Comparison of ENCODE assay signal across 8 cellular contexts in genomic region chr1:151790071-151790939, GRCh38. TPM values are rescaled to one million over a fixed set of nuclear protein-coding genes. Genes with fewer than 3 reads are reported as not detected.
A peak's percentile ranks its signal among the peaks of the same experiment; 100 is the strongest.
DNase-seq lines count a peak whose midpoint lies in the region; ATAC-seq and TF ChIP-seq lines count a peak whose summit lies in the region.

Gene TDRKH, minus strand, starts transcription at chr1:151790500. Its CDS starts 7,478 bp downstream, at chr1:151783022.

- peak within 1 kb of the TSS; percentile 99 for H3K4me3 Mint-ChIP-seq in activated T-helper 2 cell treated with anti-CD3 and anti-CD28 coated beads, Interferon-gamma antibody, Interleukin-2, Interleukin-4, amounts not matched to agents 10 μg/mL and 5 μg/mL and 100 μg/mL, durations not matched to agents 14 hours and 24 hours and 36 hours (ENCODE audit: low read depth)
- H3K4me3 Mint-ChIP-seq in natural killer cell treated with Interleukin-12 subunit alpha and Interleukin-12 subunit beta and Interleukin-15 and Interleukin-18, amount 100 ng/mL, for 72 hours: peak within 1 kb of the TSS; percentile 91

- DNase-seq in EL: peak; percentile 100
- DNase-seq in GOT3 (lab: John Stamatoyannopoulos, UW): peak; percentile 95
- peak; percentile 100 for DNase-seq in RWPE1 (ENCODE audit: low spot score)
- peak; percentile 99 for DNase-seq in activated T-helper 2 cell treated with anti-CD3 and anti-CD28 coated beads, Interferon-gamma antibody, Interleukin-2, Interleukin-4, amounts not matched to agents 10 μg/mL and 5 μg/mL and 100 μg/mL, durations not matched to agents 14 hours and 24 hours and 36 hours (ENCODE audit: low spot score)
- peak; percentile 99 for DNase-seq in fibroblast of pulmonary artery (ENCODE audit: low read depth)
- DNase-seq in natural killer cell treated with Interleukin-12 subunit alpha and Interleukin-12 subunit beta and Interleukin-15 and Interleukin-18, amount 100 ng/mL, for 72 hours (ENCODE audit: low spot score): peak; percentile 99
- peak; percentile 98 for DNase-seq in stimulated activated naive CD8-positive, alpha-beta T cell treated with anti-CD3 and anti-CD28 coated beads, Interleukin-15, Interleukin-2, amounts not matched to agents 100 U/mL and 50 U/mL, for 24 hours

- H3K4me1 Mint-ChIP-seq in activated T-helper 2 cell treated with anti-CD3 and anti-CD28 coated beads, Interferon-gamma antibody, Interleukin-2, Interleukin-4, amounts not matched to agents 10 μg/mL and 5 μg/mL and 100 μg/mL, durations not matched to agents 14 hours and 24 hours and 36 hours (ENCODE audit: low read depth): peaks cover 24% of the 10 kb centered on the region
- peaks cover 17 to 20% of the 10 kb centered on the region in 2 donors for H3K4me1 Mint-ChIP-seq in natural killer cell treated with Interleukin-12 subunit alpha and Interleukin-12 subunit beta and Interleukin-15 and Interleukin-18, amount 100 ng/mL, for 72 hours (ENCODE audit: low read depth in 2 of 2)

- peak; percentile 98 to 99 for ATAC-seq in natural killer cell treated with Interleukin-12 subunit alpha and Interleukin-12 subunit beta and Interleukin-15 and Interleukin-18, amount 100 ng/mL, for 72 hours
- ATAC-seq in stimulated activated naive CD8-positive, alpha-beta T cell treated with anti-CD3 and anti-CD28 coated beads, Interleukin-15, Interleukin-2, amounts not matched to agents 100 U/mL and 50 U/mL, for 24 hours: peak; percentile 99

- intact Hi-C loops in activated T-helper 2 cell treated with anti-CD3 and anti-CD28 coated beads, Interferon-gamma antibody, Interleukin-2, Interleukin-4, amounts not matched to agents 10 μg/mL and 5 μg/mL and 100 μg/mL, durations not matched to agents 14 hours and 24 hours and 36 hours (cut with micrococcal nuclease): loop anchor here (1.0 to 5.0 kb wide), 4 partner anchors 27 to 508 kb away; partner anchors contain the start of genes C2CD4D, MRPL9, POGZ and ZNF687

- peak within 1 kb of the TSS; percentile 91 for H3K27ac Mint-ChIP-seq in activated T-helper 2 cell treated with anti-CD3 and anti-CD28 coated beads, Interferon-gamma antibody, Interleukin-2, Interleukin-4, amounts not matched to agents 10 μg/mL and 5 μg/mL and 100 μg/mL, durations not matched to agents 14 hours and 24 hours and 36 hours
- peak within 1 kb of the TSS; percentile 73 to 92 for H3K27ac Mint-ChIP-seq in natural killer cell treated with Interleukin-12 subunit alpha and Interleukin-12 subunit beta and Interleukin-15 and Interleukin-18, amount 100 ng/mL, for 72 hours

- H3K4me3 ChIP-seq in fibroblast of pulmonary artery (replicated peaks; ENCODE audit: low read depth, low read length): peak within 1 kb of the TSS; percentile 75

- CTCF ChIA-PET in RWPE1 (lab: Yijun Ruan, JAX): interaction anchor here (0.7 to 1.1 kb wide), 4 partner anchors 14 to 257 kb away, joined by 3 to 5 read pairs (median 4); no protein-coding TSS in a partner anchor

- H3K27me3 Mint-ChIP-seq in activated T-helper 2 cell treated with anti-CD3 and anti-CD28 coated beads, Interferon-gamma antibody, Interleukin-2, Interleukin-4, amounts not matched to agents 10 μg/mL and 5 μg/mL and 100 μg/mL, durations not matched to agents 14 hours and 24 hours and 36 hours (ENCODE audit: low read depth): peaks cover 1% of the 10 kb centered on the region
- H3K27me3 Mint-ChIP-seq in natural killer cell treated with Interleukin-12 subunit alpha and Interleukin-12 subunit beta and Interleukin-15 and Interleukin-18, amount 100 ng/mL, for 72 hours: no peaks in the 10 kb centered on the region

- peak; percentile 50; the same call in 1 of the 2 replicates for TF ChIP-seq CTCF in LNCAP (IDR thresholded peaks at IDR 0.05)
- peak; percentile 25; the same call in 1 of the 2 replicates for TF ChIP-seq CTCF in RWPE1 (conservative IDR thresholded peaks at IDR 0.05; ENCODE audit: low read depth)
- TF ChIP-seq CTCF in fibroblast of pulmonary artery (IDR thresholded peaks at IDR 0.05; ENCODE audit: low read length, missing control alignments): peak; percentile 8

- peak within 1 kb of the TSS; percentile 72 for H3K27ac ChIP-seq in RWPE1

- no peaks in the 10 kb centered on the region for H3K9me3 Mint-ChIP-seq in activated T-helper 2 cell treated with anti-CD3 and anti-CD28 coated beads, Interferon-gamma antibody, Interleukin-2, Interleukin-4, amounts not matched to agents 10 μg/mL and 5 μg/mL and 100 μg/mL, durations not matched to agents 14 hours and 24 hours and 36 hours
- H3K9me3 Mint-ChIP-seq in natural killer cell treated with Interleukin-12 subunit alpha and Interleukin-12 subunit beta and Interleukin-15 and Interleukin-18, amount 100 ng/mL, for 72 hours: no peaks in the 10 kb centered on the region

- H3K36me3 Mint-ChIP-seq in activated T-helper 2 cell treated with anti-CD3 and anti-CD28 coated beads, Interferon-gamma antibody, Interleukin-2, Interleukin-4, amounts not matched to agents 10 μg/mL and 5 μg/mL and 100 μg/mL, durations not matched to agents 14 hours and 24 hours and 36 hours (ENCODE audit: low read depth): peaks cover 2% of the 10 kb centered on the region
- no peaks in the 10 kb centered on the region for H3K36me3 Mint-ChIP-seq in natural killer cell treated with Interleukin-12 subunit alpha and Interleukin-12 subunit beta and Interleukin-15 and Interleukin-18, amount 100 ng/mL, for 72 hours

- POLR2A ChIA-PET in RWPE1 (lab: Yijun Ruan, JAX; ENCODE audit: low non-redundant PET): interaction anchor here (0.6 kb wide), 1 partner anchor 173 kb away, joined by 5 read pairs; no protein-coding TSS in a partner anchor

RNA-seq across cellular contexts. Expression of gene TDRKH, which starts in this region (rescaled TPM):
- 18.2 and 18.4 TPM in 2 replicates for total RNA-seq in activated T-helper 2 cell treated with anti-CD3 and anti-CD28 coated beads, Interferon-gamma antibody, Interleukin-2, Interleukin-4, amounts not matched to agents 10 μg/mL and 5 μg/mL and 100 μg/mL, durations not matched to agents 14 hours and 24 hours and 36 hours
- 10 to 100 TPM; 13.5 to 14.0 TPM for total RNA-seq in natural killer cell treated with Interleukin-12 subunit alpha and Interleukin-12 subunit beta and Interleukin-15 and Interleukin-18, amount 100 ng/mL, for 72 hours

Comparison
In these comparisons a context has a peak if more than half of its experiments do, and no peak if none do; other contexts are left out.
1. Peak in every context shown above with its lines: DNase-seq, ATAC-seq, H3K4me3 ChIP-seq and H3K27ac ChIP-seq.